Comparison of ENCODE assay signal across 16 cellular contexts in the genomic region with DNA sequence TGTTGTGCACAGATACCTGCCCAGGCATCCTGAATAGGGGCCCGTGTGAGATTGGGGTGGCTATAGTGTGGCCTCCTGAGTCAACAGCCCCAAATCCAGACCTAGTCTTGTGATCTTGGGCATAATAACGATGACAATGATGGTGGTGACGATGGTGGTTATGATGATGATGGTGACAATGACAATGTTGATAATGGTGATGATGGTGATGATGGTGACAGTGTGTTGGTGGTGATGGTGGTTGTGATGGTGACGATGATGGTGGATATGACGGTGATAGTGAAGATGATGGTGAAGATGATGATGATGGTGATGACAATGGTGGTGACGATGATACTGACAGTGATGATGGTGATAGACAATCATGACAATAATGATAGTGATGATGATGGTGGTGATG. TPM values are rescaled to one million over a fixed set of nuclear protein-coding genes. Genes with fewer than 3 reads are reported as not detected.
DNase-seq lines count a peak whose midpoint lies in the region; ATAC-seq, FAIRE-seq and TF ChIP-seq lines count a peak whose summit lies in the region.
"Had no signal": no experiment of that assay in that cellular context is flagged by ENCODE, and none has a peak within 500 bp of the region (broad histone marks: within the 10 kb centered on the region; RNA-seq: fewer than 3 reads in every experiment).

No MANE protein-coding gene starts in this region.

- in situ Hi-C loops in HepG2 (cut with HindIII; ENCODE audit: extremely low pct_ligation_motif_present, low pct_unique_long_range_greater_than_20kb): no loop called here

- DNase-seq in HepG2 (ENCODE audit: low spot score): no peak
- DNase-seq in right lobe of liver: no peak
- no peak for DNase-seq in endothelial cell (ENCODE audit: low spot score)
- DNase-seq in neural progenitor cell (ENCODE audit: low spot score): no peak
- no peak for DNase-seq in vagina (ENCODE audit: extremely low spot score in 2 of 2)
- DNase-seq in NCI-H2196 treated with DMSO at 0.1 percent for 48 hours (lab: John Stamatoyannopoulos, UW; ENCODE audit: unreplicated experiment): no peak
- no peak for DNase-seq in D341Med (ENCODE audit: low spot score)
- DNase-seq: activated gamma-delta T cell, NCI-H1694, NCI-H526 treated with DMSO at 0.1 percent for 48 hours, upper lobe of right lung had no signal

- TF ChIP-seq CTCF in HepG2 (CRISPR knock-in tag; IDR thresholded peaks at IDR 0.05) (no peak), right lobe of liver (IDR thresholded peaks at IDR 0.05) (no peak), endothelial cell (IDR thresholded peaks at IDR 0.05; ENCODE audit: unreplicated experiment) (no peak), neural progenitor cell (IDR thresholded peaks at IDR 0.05) (no peak), vagina (IDR thresholded peaks at IDR 0.05) (no peak)

- TF ChIP-seq RAD21 in HepG2 (CRISPR knock-in tag; IDR thresholded peaks at IDR 0.05): no peak

- POLR2A ChIA-PET in HepG2 (lab: Yijun Ruan, JAX): interaction anchor here (0.9 to 3.2 kb wide), 3 partner anchors 9 to 78 kb away, joined by 3 to 51 read pairs (median 18); partner anchors contain the start of gene LAMA5

- H4K20me1 ChIP-seq in HepG2 (ENCODE audit: insufficient read depth, low read length) (peaks cover 6% of the 10 kb centered on the region; the same call in 1 of the 2 replicates), neural progenitor cell (ENCODE audit: low read depth) (peaks cover 15% of the 10 kb centered on the region)

- no peaks in the 10 kb centered on the region for H3K9me3 Mint-ChIP-seq in endothelial cell (ENCODE audit: unreplicated experiment)
- H3K9me3 Mint-ChIP-seq in neural progenitor cell: peaks cover 4% of the 10 kb centered on the region

- peak; percentile 12 for FAIRE-seq in HepG2 (lab: Jason Lieb, UNC)

- H3K4me1 Mint-ChIP-seq in endothelial cell (ENCODE audit: unreplicated experiment) (peaks cover 13% of the 10 kb centered on the region), neural progenitor cell (peaks cover 26% of the 10 kb centered on the region)

- H3K9ac ChIP-seq in HepG2 (ENCODE audit: insufficient read depth, low read depth, low read length): no peak overlapping the region
- H3K9ac ChIP-seq in neural progenitor cell: no peak overlapping the region
- H3K9ac ChIP-seq: KMS-11 had no signal

- H3K36me3 ChIP-seq in HepG2 (replicated peaks in 1 of 2; ENCODE audit: control insufficient read depth in 1 of 2, insufficient read depth in 2 of 2, low read length in 2 of 2): 0 out of 5 replicates have a peak, but pooled peaks cover 2 to 6% of the 10 kb centered on the region in 2 experiments
- H3K36me3 ChIP-seq in right lobe of liver: no peaks in the 10 kb centered on the region
- H3K36me3 ChIP-seq in neural progenitor cell: no peaks in the 10 kb centered on the region
- H3K36me3 ChIP-seq in vagina: no peaks in the 10 kb centered on the region
- H3K36me3 ChIP-seq: neutrophil, upper lobe of right lung had no signal

- intact Hi-C loops in HepG2 (cut with micrococcal nuclease; ENCODE audit: unreplicated experiment) (loop anchor here (1.0 kb wide), 1 partner anchor 80 kb away; the partner anchor contains the start of gene ADRM1), right lobe of liver (cut with DNase I) (no loop called here), vagina (cut with DNase I) (loop anchor here (10.0 kb wide), 1 partner anchor 237 kb away; the partner anchor contains the start of genes PSMA7 and SS18L1)

- H2AFZ ChIP-seq in HepG2 (ENCODE audit: low read length) (no peak overlapping the region), neural progenitor cell (replicated peaks) (no peak overlapping the region)
- H2AFZ ChIP-seq: hepatocyte had no signal

- H3K79me2 ChIP-seq in HepG2 (ENCODE audit: insufficient read depth, low read length) (peaks cover 20% of the 10 kb centered on the region), neural progenitor cell (ENCODE audit: low read depth) (peaks cover 32% of the 10 kb centered on the region)

- 0 out of 4 replicates have a peak, but pooled peaks of 1 of the 2 experiments have one; percentile 38 for TF ChIP-seq POLR2A in HepG2 (IDR thresholded peaks at IDR 0.05; ENCODE audit: insufficient read depth in 1 of 2, low read depth in 2 of 2, low read length in 2 of 2)
- no peak for TF ChIP-seq POLR2A in right lobe of liver (IDR thresholded peaks at IDR 0.05)
- no peak for TF ChIP-seq POLR2A in vagina (IDR thresholded peaks at IDR 0.05)

- H3K4me3 Mint-ChIP-seq in endothelial cell (ENCODE audit: unreplicated experiment) (peak overlapping the region; percentile 87), neural progenitor cell (peak overlapping the region; percentile 7)
- H3K4me3 Mint-ChIP-seq: T-helper 2 cell treated with Interferon-gamma antibody and Interleukin-4, amounts not matched to agents 5 μg/mL and 100 μg/mL, for 36 hours had no signal

- H3K4me2 ChIP-seq in HepG2 (ENCODE audit: low read depth, low read length) (no peak overlapping the region), neural progenitor cell (no peak overlapping the region)
- H3K4me2 ChIP-seq: hepatocyte, KMS-11 had no signal

- H3K27ac ChIP-seq in HepG2 (ENCODE audit: extremely low read length, insufficient read depth, low read length) (no peak overlapping the region), right lobe of liver (no peak overlapping the region), neural progenitor cell (no peak overlapping the region), vagina (peak overlapping the region; percentile 56)
- H3K27ac ChIP-seq: KMS-11, neutrophil had no signal

- peaks cover 34% of the 10 kb centered on the region for H3F3A ChIP-seq in neural progenitor cell (ENCODE audit: low read depth)

- TF ChIP-seq EP300 in HepG2 (IDR thresholded peaks at IDR 0.05; ENCODE audit: low read depth in 2 of 2, low read length in 2 of 2) (no peak), HepG2 (CRISPR knock-in tag; IDR thresholded peaks at IDR 0.05; ENCODE audit: borderline replicate concordance) (no peak)

- peaks cover 33% of the 10 kb centered on the region for H3K4me1 ChIP-seq in HepG2 (ENCODE audit: insufficient read depth, low read length)
- peaks cover 0 to 20% (median 4%) of the 10 kb centered on the region in 4 donors for H3K4me1 ChIP-seq in right lobe of liver
- H3K4me1 ChIP-seq in neural progenitor cell: peaks cover 10% of the 10 kb centered on the region
- H3K4me1 ChIP-seq in vagina: peaks cover 63% of the 10 kb centered on the region

- no TSS peak for BruUV-seq in HepG2 (replicated peaks; lab: Mats Ljungman, UMichigan)

- CTCF ChIA-PET in HepG2 (lab: Yijun Ruan, JAX; ENCODE audit: low intra/inter-chr PET ratio, low total read pairs): interaction anchor here (2.7 kb wide), 1 partner anchor 80 kb away, joined by 57 read pairs; the partner anchor contains the start of gene ADRM1

- ATAC-seq in HepG2 (no peak), right lobe of liver (no peak), GM19023 (IDR thresholded peaks at IDR 0.05; ENCODE audit: unreplicated experiment) (no peak)

- H3K27me3 Mint-ChIP-seq in endothelial cell (ENCODE audit: unreplicated experiment) (peaks cover 10% of the 10 kb centered on the region), neural progenitor cell (ENCODE audit: insufficient read depth, low read depth) (peaks cover 10% of the 10 kb centered on the region)

- 78% methylated on average over 6 of the region's 6 CpGs for WGBS in HepG2 (ENCODE audit: low lambda C conversion rate)
- WGBS in right lobe of liver (ENCODE audit: insufficient coverage, low coverage, low lambda C conversion rate, missing lambda C conversion rate): 89% methylated on average over 5 of the region's 6 CpGs

- H3K27ac Mint-ChIP-seq in endothelial cell (ENCODE audit: unreplicated experiment) (peak overlapping the region; percentile 59), neural progenitor cell (no peak overlapping the region)
- H3K27ac Mint-ChIP-seq: T-helper 2 cell treated with Interferon-gamma antibody and Interleukin-4, amounts not matched to agents 5 μg/mL and 100 μg/mL, for 36 hours had no signal

- H3K27me3 ChIP-seq in HepG2 (ENCODE audit: control insufficient read depth in 1 of 2, insufficient read depth in 2 of 2, low read length in 2 of 2) (no peaks in the 10 kb centered on the region; a peak in 2 of 5 replicates), right lobe of liver (no peaks in the 10 kb centered on the region), neural progenitor cell (no peaks in the 10 kb centered on the region), vagina (no peaks in the 10 kb centered on the region)
- H3K27me3 ChIP-seq: hepatocyte, neutrophil, upper lobe of right lung had no signal

- peaks cover 7% of the 10 kb centered on the region for H3K36me3 Mint-ChIP-seq in endothelial cell (ENCODE audit: low read depth, unreplicated experiment)
- peaks cover 12% of the 10 kb centered on the region for H3K36me3 Mint-ChIP-seq in neural progenitor cell

- H3K9me3 ChIP-seq in HepG2 (ENCODE audit: low read length): no peaks in the 10 kb centered on the region
- H3K9me3 ChIP-seq in right lobe of liver: no peaks in the 10 kb centered on the region
- no peaks in the 10 kb centered on the region for H3K9me3 ChIP-seq in neural progenitor cell (ENCODE audit: low read depth)
- H3K9me3 ChIP-seq in vagina: no peaks in the 10 kb centered on the region
- H3K9me3 ChIP-seq: neutrophil, upper lobe of right lung had no signal

- H3K4me3 ChIP-seq in HepG2 (replicated peaks in 1 of 3; ENCODE audit: insufficient read depth in 1 of 3, low read depth in 2 of 3, low read length in 3 of 3) (no peak overlapping the region), right lobe of liver (no peak overlapping the region), neural progenitor cell (no peak overlapping the region), vagina (no peak overlapping the region)
- H3K4me3 ChIP-seq: hepatocyte, upper lobe of right lung had no signal

RNA-seq across cellular contexts. Expression of gene RPS21, which starts 5.1 kb away (rescaled TPM):
- total RNA-seq in HepG2 (2016; rRNA removed; fragmentation: Illumina TruSeq; extraction: Trizol) (2,584 and 2,647 TPM in 2 replicates), right lobe of liver (100 to 1,000 TPM; 339 to 696 (median 413) TPM), endothelial cell (ENCODE audit: unreplicated experiment) (1,710 TPM), neural progenitor cell (ENCODE audit: low replicate concordance) (1,629 and 1,765 TPM in 2 replicates), vagina (1,935 TPM)
- 3,497 and 3,511 TPM in 2 replicates for total RNA-seq in HepG2 (2016; cell fraction: cytosol; rRNA removed; fragmentation: Illumina TruSeq; extraction: Trizol; ENCODE audit: low read depth)
- 2,606 and 2,768 TPM in 2 replicates for total RNA-seq in HepG2 (2016; cell fraction: insoluble cytoplasmic fraction; rRNA removed; fragmentation: Illumina TruSeq; extraction: Trizol)
- 4,939 and 5,761 TPM in 2 replicates for total RNA-seq in HepG2 (2016; cell fraction: membrane; rRNA removed; fragmentation: Illumina TruSeq; extraction: Trizol)
- 1,156 and 1,166 TPM in 2 replicates for total RNA-seq in HepG2 (2016; cell fraction: nucleus; rRNA removed; fragmentation: Illumina TruSeq; extraction: Trizol)
- 9,925 and 11,063 TPM in 2 replicates for polyA plus RNA-seq in HepG2 (2011; rRNA removed)
- 11,031 and 15,081 TPM in 2 replicates for polyA plus RNA-seq in HepG2 (2011; cell fraction: cytosol; rRNA removed)
- 5,156 and 5,267 TPM in 2 replicates for polyA plus RNA-seq in HepG2 (2011; cell fraction: nucleus; rRNA removed)
- 6,658 and 8,852 TPM in 2 replicates for polyA plus RNA-seq in HepG2 (2012)
- polyA plus RNA-seq in HepG2 (2016; cell fraction: cytosol; fragmentation: Illumina TruSeq; extraction: Trizol; ENCODE audit: low read depth): 5,362 and 5,590 TPM in 2 replicates
- polyA plus RNA-seq in HepG2 (2016; cell fraction: insoluble cytoplasmic fraction; fragmentation: Illumina TruSeq; extraction: Trizol; ENCODE audit: low read depth): 3,197 and 3,428 TPM in 2 replicates
- 5,998 and 6,820 TPM in 2 replicates for polyA plus RNA-seq in HepG2 (2016; cell fraction: membrane; fragmentation: Illumina TruSeq; extraction: Trizol; ENCODE audit: low read depth)
- polyA plus RNA-seq in HepG2 (2016; cell fraction: nucleus; fragmentation: Illumina TruSeq; extraction: Trizol; ENCODE audit: insufficient read depth, low read depth): 2,753 and 2,989 TPM in 2 replicates
- 2,340 and 3,999 TPM in 2 replicates for polyA minus RNA-seq in HepG2 (2011; rRNA and poly(A)+ RNA removed; ENCODE audit: low replicate concordance)
- 1,154 and 1,167 TPM in 2 replicates for polyA minus RNA-seq in HepG2 (2011; cell fraction: cytosol; rRNA and poly(A)+ RNA removed)
- polyA minus RNA-seq in HepG2 (2011; cell fraction: nucleus; rRNA and poly(A)+ RNA removed): 809 and 896 TPM in 2 replicates

RNA-seq across cellular contexts. Expression of gene LAMA5, which starts 14.7 kb away (rescaled TPM):
- total RNA-seq in HepG2 (2016; rRNA removed; fragmentation: Illumina TruSeq; extraction: Trizol) (28.5 and 44.7 TPM in 2 replicates), right lobe of liver (10 to 100 TPM; 30.3 to 80.8 (median 47.1) TPM), endothelial cell (ENCODE audit: unreplicated experiment) (34.5 TPM), neural progenitor cell (ENCODE audit: low replicate concordance) (12.1 and 63.9 TPM in 2 replicates), vagina (150 TPM)
- 32.2 and 40.1 TPM in 2 replicates for total RNA-seq in HepG2 (2016; cell fraction: cytosol; rRNA removed; fragmentation: Illumina TruSeq; extraction: Trizol; ENCODE audit: low read depth)
- total RNA-seq in HepG2 (2016; cell fraction: insoluble cytoplasmic fraction; rRNA removed; fragmentation: Illumina TruSeq; extraction: Trizol): 24.0 and 53.5 TPM in 2 replicates
- total RNA-seq in HepG2 (2016; cell fraction: membrane; rRNA removed; fragmentation: Illumina TruSeq; extraction: Trizol): 23.5 and 24.2 TPM in 2 replicates
- total RNA-seq in HepG2 (2016; cell fraction: nucleus; rRNA removed; fragmentation: Illumina TruSeq; extraction: Trizol): 108 and 131 TPM in 2 replicates
- 21.0 and 22.7 TPM in 2 replicates for polyA plus RNA-seq in HepG2 (2011; rRNA removed)
- polyA plus RNA-seq in HepG2 (2011; cell fraction: cytosol; rRNA removed): 9.5 and 17.6 TPM in 2 replicates
- polyA plus RNA-seq in HepG2 (2011; cell fraction: nucleus; rRNA removed): 504 and 754 TPM in 2 replicates
- polyA plus RNA-seq in HepG2 (2012): 96.2 and 135 TPM in 2 replicates
- polyA plus RNA-seq in HepG2 (2016; cell fraction: cytosol; fragmentation: Illumina TruSeq; extraction: Trizol; ENCODE audit: low read depth): 12.5 and 12.7 TPM in 2 replicates
- polyA plus RNA-seq in HepG2 (2016; cell fraction: insoluble cytoplasmic fraction; fragmentation: Illumina TruSeq; extraction: Trizol; ENCODE audit: low read depth): 34.3 and 49.3 TPM in 2 replicates
- polyA plus RNA-seq in HepG2 (2016; cell fraction: membrane; fragmentation: Illumina TruSeq; extraction: Trizol; ENCODE audit: low read depth): 14.2 and 17.2 TPM in 2 replicates
- polyA plus RNA-seq in HepG2 (2016; cell fraction: nucleus; fragmentation: Illumina TruSeq; extraction: Trizol; ENCODE audit: insufficient read depth, low read depth): 598 and 620 TPM in 2 replicates
- polyA minus RNA-seq in HepG2 (2011; rRNA and poly(A)+ RNA removed; ENCODE audit: low replicate concordance): 26.2 and 35.7 TPM in 2 replicates
- polyA minus RNA-seq in HepG2 (2011; cell fraction: cytosol; rRNA and poly(A)+ RNA removed): 23.2 and 27.1 TPM in 2 replicates
- 70.0 and 71.2 TPM in 2 replicates for polyA minus RNA-seq in HepG2 (2011; cell fraction: nucleus; rRNA and poly(A)+ RNA removed)

RNA-seq across cellular contexts. Expression of gene CABLES2, which starts 25.2 kb away (rescaled TPM):
- total RNA-seq in HepG2 (2016; rRNA removed; fragmentation: Illumina TruSeq; extraction: Trizol): 9.7 and 10.2 TPM in 2 replicates
- total RNA-seq in HepG2 (2016; cell fraction: cytosol; rRNA removed; fragmentation: Illumina TruSeq; extraction: Trizol; ENCODE audit: low read depth): 3.4 and 4.0 TPM in 2 replicates
- 9.2 and 9.3 TPM in 2 replicates for total RNA-seq in HepG2 (2016; cell fraction: insoluble cytoplasmic fraction; rRNA removed; fragmentation: Illumina TruSeq; extraction: Trizol)
- 13.2 and 14.3 TPM in 2 replicates for total RNA-seq in HepG2 (2016; cell fraction: membrane; rRNA removed; fragmentation: Illumina TruSeq; extraction: Trizol)
- total RNA-seq in HepG2 (2016; cell fraction: nucleus; rRNA removed; fragmentation: Illumina TruSeq; extraction: Trizol): 5.6 and 7.3 TPM in 2 replicates
- polyA plus RNA-seq in HepG2 (2011; rRNA removed): 5.2 and 5.9 TPM in 2 replicates
- polyA plus RNA-seq in HepG2 (2011; cell fraction: cytosol; rRNA removed): 4.8 and 5.4 TPM in 2 replicates
- 6.8 and 7.6 TPM in 2 replicates for polyA plus RNA-seq in HepG2 (2011; cell fraction: nucleus; rRNA removed)
- 4.7 and 5.4 TPM in 2 replicates for polyA plus RNA-seq in HepG2 (2012)
- polyA plus RNA-seq in HepG2 (2016; cell fraction: cytosol; fragmentation: Illumina TruSeq; extraction: Trizol; ENCODE audit: low read depth): 7.5 and 8.3 TPM in 2 replicates
- polyA plus RNA-seq in HepG2 (2016; cell fraction: insoluble cytoplasmic fraction; fragmentation: Illumina TruSeq; extraction: Trizol; ENCODE audit: low read depth): 20.6 and 26.7 TPM in 2 replicates
- polyA plus RNA-seq in HepG2 (2016; cell fraction: membrane; fragmentation: Illumina TruSeq; extraction: Trizol; ENCODE audit: low read depth): 20.0 and 22.1 TPM in 2 replicates
- polyA plus RNA-seq in HepG2 (2016; cell fraction: nucleus; fragmentation: Illumina TruSeq; extraction: Trizol; ENCODE audit: insufficient read depth, low read depth): 18.8 and 19.3 TPM in 2 replicates
- polyA minus RNA-seq in HepG2 (2011; rRNA and poly(A)+ RNA removed; ENCODE audit: low replicate concordance): 5.3 and 6.3 TPM in 2 replicates
- 4.9 and 6.3 TPM in 2 replicates for polyA minus RNA-seq in HepG2 (2011; cell fraction: cytosol; rRNA and poly(A)+ RNA removed)
- polyA minus RNA-seq in HepG2 (2011; cell fraction: nucleus; rRNA and poly(A)+ RNA removed): 4.8 and 5.2 TPM in 2 replicates
- 1 to 10 TPM; 1.4 to 2.9 (median 2.5) TPM for total RNA-seq in right lobe of liver
- total RNA-seq in endothelial cell (ENCODE audit: unreplicated experiment): 9.3 TPM
- total RNA-seq in neural progenitor cell (ENCODE audit: low replicate concordance): 8.1 and 13.8 TPM in 2 replicates
- total RNA-seq in vagina: 1.5 TPM

RNA-seq across cellular contexts. Expression of gene RBBP8NL, which starts 45.5 kb away (rescaled TPM):
- total RNA-seq in HepG2 (2016; rRNA removed; fragmentation: Illumina TruSeq; extraction: Trizol): 0.46 and 0.86 TPM in 2 replicates
- 0.30 and 0.62 TPM in 2 replicates for total RNA-seq in HepG2 (2016; cell fraction: cytosol; rRNA removed; fragmentation: Illumina TruSeq; extraction: Trizol; ENCODE audit: low read depth)
- total RNA-seq in HepG2 (2016; cell fraction: insoluble cytoplasmic fraction; rRNA removed; fragmentation: Illumina TruSeq; extraction: Trizol): 0.65 and 0.76 TPM in 2 replicates
- total RNA-seq in HepG2 (2016; cell fraction: membrane; rRNA removed; fragmentation: Illumina TruSeq; extraction: Trizol): 0.52 and 0.65 TPM in 2 replicates
- 0.78 and 0.81 TPM in 2 replicates for total RNA-seq in HepG2 (2016; cell fraction: nucleus; rRNA removed; fragmentation: Illumina TruSeq; extraction: Trizol)
- polyA plus RNA-seq in HepG2 (2011; rRNA removed): 0.69 and 0.82 TPM in 2 replicates
- polyA plus RNA-seq in HepG2 (2011; cell fraction: cytosol; rRNA removed): 0.46 and 0.94 TPM in 2 replicates
- polyA plus RNA-seq in HepG2 (2011; cell fraction: nucleus; rRNA removed): 1.1 and 1.2 TPM in 2 replicates
- 0.24 and 0.42 TPM in 2 replicates for polyA plus RNA-seq in HepG2 (2012)
- 0.52 and 0.54 TPM in 2 replicates for polyA plus RNA-seq in HepG2 (2016; cell fraction: cytosol; fragmentation: Illumina TruSeq; extraction: Trizol; ENCODE audit: low read depth)
- polyA plus RNA-seq in HepG2 (2016; cell fraction: insoluble cytoplasmic fraction; fragmentation: Illumina TruSeq; extraction: Trizol; ENCODE audit: low read depth): 0.67 and 0.91 TPM in 2 replicates
- polyA plus RNA-seq in HepG2 (2016; cell fraction: membrane; fragmentation: Illumina TruSeq; extraction: Trizol; ENCODE audit: low read depth): 0.51 and 0.60 TPM in 2 replicates
- polyA plus RNA-seq in HepG2 (2016; cell fraction: nucleus; fragmentation: Illumina TruSeq; extraction: Trizol; ENCODE audit: insufficient read depth, low read depth): 0.97 and 1.1 TPM in 2 replicates
- polyA minus RNA-seq in HepG2 (2011; rRNA and poly(A)+ RNA removed; ENCODE audit: low replicate concordance): 0.40 TPM in 1 of 2 replicates, not detected in the other
- polyA minus RNA-seq in HepG2 (2011; cell fraction: cytosol; rRNA and poly(A)+ RNA removed): 0.40 TPM in 1 of 2 replicates, not detected in the other
- polyA minus RNA-seq in HepG2 (2011; cell fraction: nucleus; rRNA and poly(A)+ RNA removed): 0.26 and 0.75 TPM in 2 replicates
- not detected for total RNA-seq in right lobe of liver
- 0.10 TPM for total RNA-seq in endothelial cell (ENCODE audit: unreplicated experiment)
- 0.03 TPM in 1 of 2 replicates, not detected in the other for total RNA-seq in neural progenitor cell (ENCODE audit: low replicate concordance)
- total RNA-seq in vagina: 1.7 TPM

Comparison
In these comparisons a context has a peak if more than half of its experiments do, and no peak if none do; other contexts are left out.
1. intact Hi-C loops: an anchor here in HepG2 (1.0 kb wide) and vagina (10.0 kb wide); none called in right lobe of liver.